8 cellular contexts compared by ENCODE assay signal in the genomic region with DNA sequence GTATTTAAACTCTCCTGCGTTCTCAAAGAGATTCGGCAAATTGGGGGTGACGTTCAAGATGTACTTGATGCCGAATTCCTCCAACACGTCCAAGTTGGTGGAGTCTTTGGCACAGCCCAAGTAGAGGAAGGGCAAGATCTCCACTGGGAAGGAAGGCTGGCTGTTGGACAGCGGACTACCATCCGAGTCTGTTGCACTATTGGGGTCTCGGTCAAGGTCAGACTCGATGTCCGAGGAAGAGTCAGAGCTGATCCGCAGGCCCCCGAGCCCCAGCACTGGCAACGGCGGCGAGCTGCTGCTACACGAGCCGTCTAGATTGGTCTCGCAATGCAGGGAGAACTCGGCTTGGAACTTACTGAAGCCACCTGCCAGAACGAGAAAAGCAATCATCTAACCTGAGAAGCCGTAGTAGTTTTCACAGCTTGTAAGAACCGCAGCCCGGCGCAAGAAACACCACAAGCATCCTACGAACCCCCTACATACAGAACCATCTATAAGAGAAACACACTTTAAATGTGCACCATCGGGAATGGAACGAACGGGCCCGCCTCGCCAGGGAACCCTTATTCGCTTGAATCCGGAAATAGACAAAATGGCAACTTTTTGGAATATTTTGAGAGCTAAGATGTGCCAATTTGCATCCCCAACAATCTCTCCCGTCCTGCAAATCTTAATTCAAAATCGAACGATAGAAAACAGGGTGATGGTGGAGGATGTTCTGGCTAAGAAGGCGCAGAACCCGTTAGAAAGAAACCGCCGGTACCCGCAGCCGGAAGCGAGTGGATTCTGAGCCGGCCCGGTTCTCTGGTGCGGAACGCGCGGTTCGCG. TPM values are rescaled to one million over a fixed set of nuclear protein-coding genes. Genes with fewer than 3 reads are reported as not detected.
A peak's percentile ranks its signal among the peaks of the same experiment; 100 is the strongest.
DNase-seq lines count a peak whose midpoint lies in the region; ATAC-seq and TF ChIP-seq lines count a peak whose summit lies in the region.

No MANE protein-coding gene starts in this region.

- 1% methylated on average over 50 of the region's 50 CpGs for WGBS in smooth muscle cell (ENCODE audit: low lambda C conversion rate)

- intact Hi-C loops in ascending aorta (cut with DNase I): loop anchor here (5.0 to 10.0 kb wide), 4 partner anchors 124 to 1206 kb away; partner anchors contain the start of genes CEP290 and TMTC3

- peaks cover 23% of the 10 kb centered on the region for H3F3A ChIP-seq in smooth muscle cell (ENCODE audit: low read depth)

- peak overlapping the region; percentile 84 to 98 for H3K4me3 ChIP-seq in ascending aorta
- H3K4me3 ChIP-seq in iPS-18a (ENCODE audit: low read length): peak overlapping the region; percentile 97
- H3K4me3 ChIP-seq in smooth muscle cell: peak overlapping the region; percentile 87

- no peak for TF ChIP-seq CTCF in ascending aorta (IDR thresholded peaks at IDR 0.05)
- TF ChIP-seq CTCF in smooth muscle cell (IDR thresholded peaks at IDR 0.05; ENCODE audit: borderline replicate concordance, insufficient read depth, poor library complexity, severe bottlenecking): no peak

- peaks cover 59% of the 10 kb centered on the region for H3K79me2 ChIP-seq in smooth muscle cell (ENCODE audit: low read depth)

- H3K36me3 ChIP-seq in ascending aorta (peaks cover 0 to 26% of the 10 kb centered on the region in 2 donors), iPS-18a (ENCODE audit: control insufficient read depth, low read depth, low read length) (peaks cover 34% of the 10 kb centered on the region), smooth muscle cell (ENCODE audit: low read depth) (no peaks in the 10 kb centered on the region)

- H3K27me3 ChIP-seq in ascending aorta (no peaks in the 10 kb centered on the region), iPS-18a (ENCODE audit: control insufficient read depth, insufficient read depth, low read length) (peaks cover 59% of the 10 kb centered on the region), smooth muscle cell (ENCODE audit: low read depth) (no peaks in the 10 kb centered on the region)

- DNase-seq in COLO668 (lab: John Stamatoyannopoulos, UW; ENCODE audit: unreplicated experiment) (peak; percentile 50), NCI-H146 (lab: John Stamatoyannopoulos, UW) (peak; percentile 36), ascending aorta (ENCODE audit: low spot score in 2 of 2) (no peak), smooth muscle cell (lab: John Stamatoyannopoulos, UW; ENCODE audit: unreplicated experiment) (no peak), iPS-NIHi7 (ENCODE audit: extremely low spot score) (no peak), OCI-M2 (lab: John Stamatoyannopoulos, UW; ENCODE audit: unreplicated experiment) (no peak)

- ATAC-seq in HG03571 (IDR thresholded peaks at IDR 0.05; ENCODE audit: unreplicated experiment): no peak

- peaks cover 57% of the 10 kb centered on the region for H4K20me1 ChIP-seq in smooth muscle cell (ENCODE audit: low read depth)

- H2AFZ ChIP-seq in smooth muscle cell (ENCODE audit: low read depth): no peak overlapping the region

- peak overlapping the region; percentile 93 for H3K4me2 ChIP-seq in smooth muscle cell

- H3K9ac ChIP-seq in iPS-18a (ENCODE audit: low read length) (peak overlapping the region; percentile 97), smooth muscle cell (ENCODE audit: low read depth) (peak overlapping the region; percentile 82)

- H3K27ac ChIP-seq in ascending aorta: peak overlapping the region; percentile 100
- peak overlapping the region; percentile 77 for H3K27ac ChIP-seq in iPS-18a (ENCODE audit: low read length)
- H3K27ac ChIP-seq in smooth muscle cell (ENCODE audit: low read depth): peak overlapping the region; percentile 97

- H3K4me1 ChIP-seq in ascending aorta (peaks cover 9 to 26% of the 10 kb centered on the region in 2 donors), iPS-18a (ENCODE audit: control insufficient read depth, low read depth, low read length) (peaks cover 50% of the 10 kb centered on the region), smooth muscle cell (ENCODE audit: low read depth) (peaks cover 62% of the 10 kb centered on the region)

- H3K9me3 ChIP-seq in ascending aorta (no peaks in the 10 kb centered on the region), iPS-18a (ENCODE audit: control insufficient read depth, low read depth, low read length) (no peaks in the 10 kb centered on the region), smooth muscle cell (replicated peaks; ENCODE audit: low read depth) (no peaks in the 10 kb centered on the region)

RNA-seq across cellular contexts. Expression of gene DUSP6, which starts 1.4 kb away (rescaled TPM):
- total RNA-seq in ascending aorta (370 TPM), smooth muscle cell (147 and 195 TPM in 2 replicates)
- 135 and 192 TPM in 2 replicates for polyA plus RNA-seq in smooth muscle cell

Comparison
In these comparisons a context has a peak if more than half of its experiments do, and no peak if none do; other contexts are left out.
1. DNase-seq: peak in COLO668 (single experiment) and NCI-H146 (single experiment); none in ascending aorta (0 of 2), smooth muscle cell (single experiment), iPS-NIHi7 (single experiment) and OCI-M2 (single experiment).
2. Peak in every context shown above with its lines, with median percentiles within 50 percentile points of each other: H3K27ac ChIP-seq and H3K4me3 ChIP-seq.